1 cellular context compared by ENCODE assay signal in the genomic region with DNA sequence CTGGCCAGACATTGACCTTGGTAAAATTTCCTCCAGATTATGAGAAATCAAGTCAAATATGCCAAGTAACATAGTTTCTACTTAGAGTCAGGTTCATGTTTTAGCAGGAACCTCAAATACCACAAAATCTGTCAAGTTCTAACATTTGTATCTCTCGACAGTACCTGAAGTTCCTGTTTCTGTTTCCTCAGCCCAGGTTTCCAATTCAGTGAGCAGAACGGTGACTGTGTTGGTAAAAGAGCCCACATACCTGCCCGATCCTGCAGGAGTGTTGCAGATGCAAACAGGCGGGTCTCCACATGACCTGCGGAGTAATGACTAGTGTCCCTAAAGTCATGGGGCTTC.
TF ChIP-seq lines count a peak whose summit lies in the region.

No MANE protein-coding gene starts in this region.

TF ChIP-seq in GM23338, 12 proteins besides CTCF, POLR2A, EP300 and RAD21 (continued from another document):
- TF ChIP-seq, protein P1, sequence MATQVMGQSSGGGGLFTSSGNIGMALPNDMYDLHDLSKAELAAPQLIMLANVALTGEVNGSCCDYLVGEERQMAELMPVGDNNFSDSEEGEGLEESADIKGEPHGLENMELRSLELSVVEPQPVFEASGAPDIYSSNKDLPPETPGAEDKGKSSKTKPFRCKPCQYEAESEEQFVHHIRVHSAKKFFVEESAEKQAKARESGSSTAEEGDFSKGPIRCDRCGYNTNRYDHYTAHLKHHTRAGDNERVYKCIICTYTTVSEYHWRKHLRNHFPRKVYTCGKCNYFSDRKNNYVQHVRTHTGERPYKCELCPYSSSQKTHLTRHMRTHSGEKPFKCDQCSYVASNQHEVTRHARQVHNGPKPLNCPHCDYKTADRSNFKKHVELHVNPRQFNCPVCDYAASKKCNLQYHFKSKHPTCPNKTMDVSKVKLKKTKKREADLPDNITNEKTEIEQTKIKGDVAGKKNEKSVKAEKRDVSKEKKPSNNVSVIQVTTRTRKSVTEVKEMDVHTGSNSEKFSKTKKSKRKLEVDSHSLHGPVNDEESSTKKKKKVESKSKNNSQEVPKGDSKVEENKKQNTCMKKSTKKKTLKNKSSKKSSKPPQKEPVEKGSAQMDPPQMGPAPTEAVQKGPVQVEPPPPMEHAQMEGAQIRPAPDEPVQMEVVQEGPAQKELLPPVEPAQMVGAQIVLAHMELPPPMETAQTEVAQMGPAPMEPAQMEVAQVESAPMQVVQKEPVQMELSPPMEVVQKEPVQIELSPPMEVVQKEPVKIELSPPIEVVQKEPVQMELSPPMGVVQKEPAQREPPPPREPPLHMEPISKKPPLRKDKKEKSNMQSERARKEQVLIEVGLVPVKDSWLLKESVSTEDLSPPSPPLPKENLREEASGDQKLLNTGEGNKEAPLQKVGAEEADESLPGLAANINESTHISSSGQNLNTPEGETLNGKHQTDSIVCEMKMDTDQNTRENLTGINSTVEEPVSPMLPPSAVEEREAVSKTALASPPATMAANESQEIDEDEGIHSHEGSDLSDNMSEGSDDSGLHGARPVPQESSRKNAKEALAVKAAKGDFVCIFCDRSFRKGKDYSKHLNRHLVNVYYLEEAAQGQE (IDR thresholded peaks at IDR 0.05; ENCODE audit: unreplicated experiment), result no peak
- TF ChIP-seq CREB1 (CRISPR knock-in tag; IDR thresholded peaks at IDR 0.05; ENCODE audit: low read depth), result no peak
